8 cellular contexts compared by ENCODE assay signal in the genomic region with DNA sequence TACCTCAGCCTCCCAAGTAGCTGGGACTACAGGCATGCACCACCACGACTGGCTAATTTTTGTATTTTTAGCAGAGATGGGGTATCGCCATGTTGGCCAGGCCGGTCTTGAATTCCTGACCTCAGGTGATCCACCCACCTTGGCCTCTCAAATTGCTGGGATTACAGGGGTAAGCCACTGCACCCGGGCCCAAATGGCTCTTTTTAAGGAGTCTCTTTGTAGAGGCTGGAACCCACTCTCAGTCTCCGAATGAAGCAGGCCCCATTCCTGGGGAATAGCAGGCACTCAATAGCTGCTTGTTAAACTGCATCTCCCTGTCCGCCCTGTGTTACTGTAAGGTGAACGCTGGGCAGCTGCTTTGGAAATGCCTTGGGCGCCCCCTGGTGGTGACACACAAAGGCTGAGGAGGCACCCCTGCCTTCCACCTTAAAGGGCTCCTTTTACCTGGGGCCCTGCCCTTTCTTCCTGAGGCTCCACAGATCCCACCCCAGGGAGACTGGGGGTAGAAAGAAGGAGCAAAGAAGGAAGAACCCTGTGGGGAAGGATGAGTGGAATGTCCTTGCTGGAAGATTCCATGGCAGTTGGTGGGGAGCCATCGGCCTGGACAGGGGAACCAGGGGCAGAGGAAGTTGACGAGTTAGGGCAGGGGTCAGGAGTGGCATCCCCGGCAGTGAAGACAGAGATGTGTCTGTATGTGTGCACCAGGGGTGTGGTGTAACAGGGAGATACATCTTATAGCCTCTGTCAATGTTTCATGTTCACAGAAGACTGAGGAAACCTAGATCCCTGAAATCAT. TPM values are rescaled to one million over a fixed set of nuclear protein-coding genes. Genes with fewer than 3 reads are reported as not detected.
DNase-seq lines count a peak whose midpoint lies in the region; ATAC-seq and TF ChIP-seq lines count a peak whose summit lies in the region.

No MANE protein-coding gene starts in this region.

- H3K27ac ChIP-seq in colonic mucosa, result no peak overlapping the region
- H3K27ac ChIP-seq in right lobe of liver, result no peak overlapping the region

- peak overlapping the region in 1 of 2 donors; percentile 19 for H3K9ac ChIP-seq in colonic mucosa (ENCODE audit: low read depth in 2 of 2, low read length in 2 of 2)

- TF ChIP-seq POLR2A in right lobe of liver (IDR thresholded peaks at IDR 0.05), result no peak

- no peak overlapping the region for H3K4me3 Mint-ChIP-seq in activated CD4-positive, alpha-beta T cell treated with anti-CD3 and anti-CD28 coated beads, Interleukin-2, amount 10 ng/mL, durations not matched to agents 7 days and 5 days

- POLR2A ChIA-PET in activated CD4-positive, alpha-beta T cell treated with anti-CD3 and anti-CD28 coated beads, Interleukin-2, amount 10 ng/mL, durations not matched to agents 7 days and 5 days (lab: Charles Lee), result no interaction called here

- peaks cover 39% of the 10 kb centered on the region for H3K4me1 Mint-ChIP-seq in activated CD4-positive, alpha-beta T cell treated with anti-CD3 and anti-CD28 coated beads, Interleukin-2, amount 10 ng/mL, durations not matched to agents 7 days and 5 days

- TF ChIP-seq CTCF in colonic mucosa (IDR thresholded peaks at IDR 0.05) (peak; percentile 93), right lobe of liver (IDR thresholded peaks at IDR 0.05) (peak; percentile 95 to 98 (median 96))

- CTCF ChIA-PET in activated CD4-positive, alpha-beta T cell treated with anti-CD3 and anti-CD28 coated beads, Interleukin-2, amount 10 ng/mL, durations not matched to agents 7 days and 5 days (lab: Charles Lee), result interaction anchor here (0.6 to 15.3 kb wide), 16 partner anchors 10 to 128 kb away, joined by 3 to 344 read pairs (median 4); partner anchors contain the start of genes CDK5RAP3, LRRC46, MRPL10 and PNPO

- DNase-seq in COR-L47 (lab: John Stamatoyannopoulos, UW) (peak; percentile 88), NCI-H69 (lab: John Stamatoyannopoulos, UW) (peak; percentile 92), colonic mucosa (peak; percentile 93), right lobe of liver (peak; percentile 89 to 90 (median 89))
- peak; percentile 93 for DNase-seq in activated CD4-positive, alpha-beta T cell treated with anti-CD3 and anti-CD28 coated beads, Interleukin-2, amount 10 ng/mL, durations not matched to agents 7 days and 5 days
- DNase-seq in stimulated activated CD4-positive, alpha-beta T cell treated with anti-CD3 and anti-CD28 coated beads, TNF-alpha, amount 100 ng/mL, for 1 hour (ENCODE audit: low read depth in 3 of 3, low spot score in 1 of 3), result peak; percentile 84 to 93 (median 90)

- intact Hi-C loops in colonic mucosa (cut with DNase I), result loop anchor here (2.0 kb wide), 1 partner anchor 47 kb away; no protein-coding TSS in a partner anchor
- intact Hi-C loops in right lobe of liver (cut with DNase I), result loop anchor here (5.0 kb wide), 1 partner anchor 43 kb away; no protein-coding TSS in a partner anchor

- H3K27me3 Mint-ChIP-seq in activated CD4-positive, alpha-beta T cell treated with anti-CD3 and anti-CD28 coated beads, Interleukin-2, amount 10 ng/mL, durations not matched to agents 7 days and 5 days, result no peaks in the 10 kb centered on the region

- WGBS in right lobe of liver (ENCODE audit: insufficient coverage, low coverage, low lambda C conversion rate, missing lambda C conversion rate), result 17% methylated on average over 8 of the region's 11 CpGs

- H3K36me3 Mint-ChIP-seq in activated CD4-positive, alpha-beta T cell treated with anti-CD3 and anti-CD28 coated beads, Interleukin-2, amount 10 ng/mL, durations not matched to agents 7 days and 5 days (ENCODE audit: low read depth), result peaks cover 2% of the 10 kb centered on the region

- no peaks in the 10 kb centered on the region for H3K27me3 ChIP-seq in colonic mucosa
- H3K27me3 ChIP-seq in right lobe of liver, result no peaks in the 10 kb centered on the region

- H3K9me3 ChIP-seq in colonic mucosa, result no peaks in the 10 kb centered on the region
- H3K9me3 ChIP-seq in right lobe of liver, result no peaks in the 10 kb centered on the region

- no peak overlapping the region for H3K4me3 ChIP-seq in colonic mucosa
- H3K4me3 ChIP-seq in right lobe of liver, result no peak overlapping the region

- H3K36me3 ChIP-seq in colonic mucosa (no peaks in the 10 kb centered on the region), right lobe of liver (no peaks in the 10 kb centered on the region)

- H3K9me3 Mint-ChIP-seq in activated CD4-positive, alpha-beta T cell treated with anti-CD3 and anti-CD28 coated beads, Interleukin-2, amount 10 ng/mL, durations not matched to agents 7 days and 5 days, result no peaks in the 10 kb centered on the region

- no peak overlapping the region for H3K27ac Mint-ChIP-seq in activated CD4-positive, alpha-beta T cell treated with anti-CD3 and anti-CD28 coated beads, Interleukin-2, amount 10 ng/mL, durations not matched to agents 7 days and 5 days

- peak; percentile 75 for ATAC-seq in HG03280 (IDR thresholded peaks at IDR 0.05; ENCODE audit: unreplicated experiment)
- ATAC-seq in right lobe of liver, result peak; percentile 95 to 99 (median 96)
- no peak for ATAC-seq in GM21619 (IDR thresholded peaks at IDR 0.05; ENCODE audit: unreplicated experiment)

- H3K4me1 ChIP-seq in colonic mucosa (peaks cover 7% of the 10 kb centered on the region), right lobe of liver (peaks cover 0 to 8% (median 0%) of the 10 kb centered on the region in 4 donors)

RNA-seq across cellular contexts. Expression of gene SP2, which starts 6.1 kb away (rescaled TPM):
- total RNA-seq in activated CD4-positive, alpha-beta T cell treated with anti-CD3 and anti-CD28 coated beads, Interleukin-2, amount 10 ng/mL, durations not matched to agents 7 days and 5 days, result 10 to 100 TPM; 27.6 to 33.8 TPM
- total RNA-seq in colonic mucosa (10 to 100 TPM; 18.1 to 21.6 TPM), right lobe of liver (1 to 10 TPM; 3.1 to 7.9 (median 5.5) TPM)

RNA-seq across cellular contexts. Expression of gene SP6, which starts 39.0 kb away (rescaled TPM):
- not detected for total RNA-seq in activated CD4-positive, alpha-beta T cell treated with anti-CD3 and anti-CD28 coated beads, Interleukin-2, amount 10 ng/mL, durations not matched to agents 7 days and 5 days
- total RNA-seq in colonic mucosa, result 1 to 10 TPM; 8.7 to 8.8 TPM
- total RNA-seq in right lobe of liver, result under 1 TPM in 3 of 6 experiments, not detected in 3; 0.09 to 0.12 (median 0.11) TPM

RNA-seq across cellular contexts. Expression of gene SCRN2, which starts 48.9 kb away (rescaled TPM):
- 10 to 100 TPM; 26.8 to 33.2 TPM for total RNA-seq in activated CD4-positive, alpha-beta T cell treated with anti-CD3 and anti-CD28 coated beads, Interleukin-2, amount 10 ng/mL, durations not matched to agents 7 days and 5 days
- 10 to 100 TPM; 36.8 to 40.0 TPM for total RNA-seq in colonic mucosa
- total RNA-seq in right lobe of liver, result 10 to 100 TPM; 18.1 to 25.7 (median 19.6) TPM

RNA-seq across cellular contexts. Expression of gene PNPO, which starts 51.4 kb away (rescaled TPM):
- 10 to 100 TPM; 30.9 to 36.5 TPM for total RNA-seq in activated CD4-positive, alpha-beta T cell treated with anti-CD3 and anti-CD28 coated beads, Interleukin-2, amount 10 ng/mL, durations not matched to agents 7 days and 5 days
- 10 to 100 TPM; 18.1 to 70.5 TPM for total RNA-seq in colonic mucosa
- total RNA-seq in right lobe of liver, result 100 to 1,000 TPM in 5 of 6 experiments, 10 to 100 TPM in 1; 85.0 to 151 (median 124) TPM

RNA-seq across cellular contexts. Expression of gene LRRC46, which starts 58.5 kb away (rescaled TPM):
- total RNA-seq in activated CD4-positive, alpha-beta T cell treated with anti-CD3 and anti-CD28 coated beads, Interleukin-2, amount 10 ng/mL, durations not matched to agents 7 days and 5 days, result 1 to 10 TPM in 1 of 2 experiments, under 1 TPM in 1; 0.79 to 1.4 TPM
- under 1 TPM; 0.20 to 0.21 TPM for total RNA-seq in colonic mucosa
- under 1 TPM; 0.12 to 0.44 (median 0.35) TPM for total RNA-seq in right lobe of liver

Comparison
In these comparisons a context has a peak if more than half of its experiments do, and no peak if none do; other contexts are left out.
1. RNA of gene SP6, which starts 39.0 kb away (total RNA-seq): 8.7 to 8.8 TPM in colonic mucosa; 0.09 to 0.12 TPM in right lobe of liver and not detected in activated CD4-positive, alpha-beta T cell treated with anti-CD3 and anti-CD28 coated beads, Interleukin-2, amount 10 ng/mL, durations not matched to agents 7 days and 5 days; every median in the first group is over 4 times any median in the second.
2. Peak in every context shown above with its lines, with median percentiles within 50 percentile points of each other: DNase-seq.